21 cellular contexts compared by ENCODE assay signal in the genomic region with DNA sequence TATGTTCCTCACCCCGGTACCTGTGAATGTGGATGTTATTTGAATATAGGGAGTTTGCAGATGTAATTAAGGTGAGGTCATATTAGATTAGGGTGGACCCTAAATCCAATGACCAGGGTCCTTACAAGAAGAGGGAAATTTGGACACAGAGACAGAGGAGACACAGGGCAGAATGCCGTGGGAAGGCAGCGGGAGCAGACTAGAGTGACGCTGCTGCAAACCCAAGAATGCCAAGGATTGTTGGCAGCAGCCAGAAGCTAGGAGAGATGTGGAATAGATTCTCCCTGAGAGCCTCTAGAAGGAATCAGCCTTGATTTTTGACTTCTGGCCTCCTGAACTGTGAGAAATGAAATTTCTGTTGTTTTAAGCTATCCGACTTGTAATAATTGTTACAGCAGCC. TPM values are rescaled to one million over a fixed set of nuclear protein-coding genes. Genes with fewer than 3 reads are reported as not detected.
A peak's percentile ranks its signal among the peaks of the same experiment; 100 is the strongest.
DNase-seq lines count a peak whose midpoint lies in the region; ATAC-seq, FAIRE-seq and TF ChIP-seq lines count a peak whose summit lies in the region.
"Had no signal": no experiment of that assay in that cellular context is flagged by ENCODE, and none has a peak within 500 bp of the region (broad histone marks: within the 10 kb centered on the region; RNA-seq: fewer than 3 reads in every experiment).

No MANE protein-coding gene starts in this region.

- peaks cover 10% of the 10 kb centered on the region for H3K4me1 ChIP-seq in astrocyte (ENCODE audit: insufficient read depth, low read length)

- FAIRE-seq in astrocyte (lab: Jason Lieb, UNC) = no peak
- no peak for FAIRE-seq in HTR-8/SVneo (lab: Jason Lieb, UNC)
- FAIRE-seq: G401.6, GM12892 had no signal

- no peaks in the 10 kb centered on the region for H3K27me3 ChIP-seq in astrocyte (ENCODE audit: insufficient read depth, low read length)

- H2AFZ ChIP-seq in astrocyte (ENCODE audit: low read depth, low read length) = no peak overlapping the region
- H2AFZ ChIP-seq: GM23338 had no signal

- H3K27me3 Mint-ChIP-seq in astrocyte (ENCODE audit: low read depth, unreplicated experiment) (peaks cover 21% of the 10 kb centered on the region), chondrocyte (ENCODE audit: low read depth) (no peaks in the 10 kb centered on the region), nephron (ENCODE audit: low read depth) (no peaks in the 10 kb centered on the region)

- H3K27ac Mint-ChIP-seq in astrocyte (ENCODE audit: unreplicated experiment) = no peak overlapping the region
- H3K27ac Mint-ChIP-seq in chondrocyte (ENCODE audit: unreplicated experiment) = peak overlapping the region; percentile 76
- H3K27ac Mint-ChIP-seq in nephron = peak overlapping the region in 2 of 3 experiments; percentile 26 to 32
- H3K27ac Mint-ChIP-seq: CD4-positive, alpha-beta memory T cell; GM23338; H9 had no signal

- no peak overlapping the region for H3K9ac ChIP-seq in astrocyte (ENCODE audit: low read length)

- H3K36me3 Mint-ChIP-seq in astrocyte (ENCODE audit: low read depth, unreplicated experiment) = no peaks in the 10 kb centered on the region
- no peaks in the 10 kb centered on the region for H3K36me3 Mint-ChIP-seq in chondrocyte (ENCODE audit: low read depth)
- no peaks in the 10 kb centered on the region for H3K36me3 Mint-ChIP-seq in nephron (ENCODE audit: low read depth)
- H3K36me3 Mint-ChIP-seq: CD4-positive, alpha-beta memory T cell had no signal

- no peaks in the 10 kb centered on the region for H3K79me2 ChIP-seq in astrocyte (ENCODE audit: insufficient read depth, low read length)

- H3K4me1 Mint-ChIP-seq in astrocyte (ENCODE audit: low read depth, unreplicated experiment) = peaks cover 11% of the 10 kb centered on the region
- peaks cover 13% of the 10 kb centered on the region for H3K4me1 Mint-ChIP-seq in chondrocyte (ENCODE audit: low read depth)
- H3K4me1 Mint-ChIP-seq in nephron = peaks cover 35% of the 10 kb centered on the region
- H3K4me1 Mint-ChIP-seq: CD4-positive, alpha-beta memory T cell; GM23338; H9 had no signal

- no peaks in the 10 kb centered on the region for H3K9me3 ChIP-seq in astrocyte (ENCODE audit: insufficient read depth, low read depth, low read length)

- no peak overlapping the region for H3K4me3 ChIP-seq in astrocyte (ENCODE audit: insufficient read depth, low read depth, low read length)
- H3K4me3 ChIP-seq: GM23338 had no signal

- H4K20me1 ChIP-seq in astrocyte (ENCODE audit: insufficient read depth, low read length) = no peaks in the 10 kb centered on the region

- H3K27ac ChIP-seq in astrocyte (ENCODE audit: low read depth, low read length) = no peak overlapping the region

- no peak overlapping the region for H3K4me2 ChIP-seq in astrocyte (ENCODE audit: low read length)
- H3K4me2 ChIP-seq: GM23338 had no signal

- TF ChIP-seq CTCF in astrocyte (IDR thresholded peaks at IDR 0.05; ENCODE audit: insufficient read depth, low read depth, low read length) = no peak
- no peak for TF ChIP-seq CTCF in chondrocyte (IDR thresholded peaks at IDR 0.05)
- TF ChIP-seq CTCF in nephron (IDR thresholded peaks at IDR 0.05; ENCODE audit: unreplicated experiment in 3 of 3) = no peak

- no peaks in the 10 kb centered on the region for H3K36me3 ChIP-seq in astrocyte (ENCODE audit: insufficient read depth, low read length)

- peak; percentile 21 for DNase-seq in astrocyte (ENCODE audit: low read depth)
- DNase-seq in chondrocyte (ENCODE audit: low spot score) = no peak
- DNase-seq in HTR-8/SVneo (ENCODE audit: insufficient read length, low spot score) = no peak
- no peak for DNase-seq in foreskin melanocyte
- DNase-seq in SKM-1 (lab: John Stamatoyannopoulos, UW; ENCODE audit: unreplicated experiment) = no peak
- DNase-seq: Calu3; CD4-positive, alpha-beta memory T cell; COR-L47; DMS53; DMS79 treated with DMSO at 0.1 percent for 48 hours; H9 had no signal

- no peak overlapping the region for H3K4me3 Mint-ChIP-seq in astrocyte (ENCODE audit: unreplicated experiment)
- no peak overlapping the region for H3K4me3 Mint-ChIP-seq in chondrocyte (ENCODE audit: unreplicated experiment)
- no peak overlapping the region for H3K4me3 Mint-ChIP-seq in nephron
- H3K4me3 Mint-ChIP-seq: CD4-positive, alpha-beta memory T cell; GM23338; H9 had no signal

- no peak for ATAC-seq in GM19328 (IDR thresholded peaks at IDR 0.05; ENCODE audit: unreplicated experiment)
- ATAC-seq: GM23338, HCT116 had no signal

- no peaks in the 10 kb centered on the region for H3K9me3 Mint-ChIP-seq in astrocyte (ENCODE audit: unreplicated experiment)
- no peaks in the 10 kb centered on the region for H3K9me3 Mint-ChIP-seq in chondrocyte (ENCODE audit: low read depth)
- H3K9me3 Mint-ChIP-seq in nephron = no peaks in the 10 kb centered on the region
- H3K9me3 Mint-ChIP-seq: CD4-positive, alpha-beta memory T cell; GM23338; H9 had no signal

RNA-seq across cellular contexts. Expression of a gene that starts 53.6 kb away (rescaled TPM):
- total RNA-seq in astrocyte (not detected in 2 replicates), chondrocyte (not detected in 3 replicates)
- total RNA-seq: A172; A673; Calu3; CD4-positive, alpha-beta memory T cell; Daoy; GM23338; H4; H9 had no signal

RNA-seq across cellular contexts. Expression of a gene that starts 58.5 kb away (rescaled TPM):
- total RNA-seq in astrocyte (0.73 and 0.89 TPM in 2 replicates), chondrocyte (5.9 to 6.4 TPM (median 6.1 TPM) in 3 replicates)
- total RNA-seq: CD4-positive, alpha-beta memory T cell had no signal
